Comparison of ENCODE assay signal across 9 cellular contexts in genomic region chr15:79673416-79674123, GRCh38.
DNase-seq lines count a peak whose midpoint lies in the region; ATAC-seq lines count a peak whose summit lies in the region.
"Had no signal": no experiment of that assay in that cellular context is flagged by ENCODE, and none has a peak within 500 bp of the region (broad histone marks: within the 10 kb centered on the region; RNA-seq: fewer than 3 reads in every experiment).

No MANE protein-coding gene starts in this region.

- peak; percentile 92 for ATAC-seq in GM21717 (IDR thresholded peaks at IDR 0.05; ENCODE audit: unreplicated experiment)
- no peak for ATAC-seq in effector memory CD8-positive, alpha-beta T cell (replicated peaks)
- ATAC-seq in left ventricle myocardium superior = no peak

- DNase-seq in G401 (ENCODE audit: low spot score) (peak; percentile 36), MV-4-11 (lab: John Stamatoyannopoulos, UW) (peak; percentile 81), fibroblast of peridontal ligament (ENCODE audit: extremely low read depth) (peak; percentile 64), cerebellar nuclear complex (lab: John Stamatoyannopoulos, UW) (no peak), left ventricle myocardium superior (no peak)
- no peak for DNase-seq in effector memory CD8-positive, alpha-beta T cell
- no peak for DNase-seq in activated CD4-positive, alpha-beta T cell treated with anti-CD3 and anti-CD28 coated beads for 4 hours

- no peak overlapping the region for H3K27ac Mint-ChIP-seq in effector memory CD8-positive, alpha-beta T cell

- no peaks in the 10 kb centered on the region for H3K36me3 Mint-ChIP-seq in effector memory CD8-positive, alpha-beta T cell (ENCODE audit: insufficient read depth)

- no peak overlapping the region for H3K4me3 Mint-ChIP-seq in effector memory CD8-positive, alpha-beta T cell
- H3K4me3 Mint-ChIP-seq: central memory CD8-positive, alpha-beta T cell had no signal

- intact Hi-C loops in left ventricle myocardium superior (cut with micrococcal nuclease) = no loop called here

- H3K9me3 Mint-ChIP-seq in effector memory CD8-positive, alpha-beta T cell = no peaks in the 10 kb centered on the region
- H3K9me3 Mint-ChIP-seq: central memory CD8-positive, alpha-beta T cell had no signal

- in situ Hi-C loops in G401 (cut with HindIII; ENCODE audit: low sequenced_read_pairs) = no loop called here

- H3K27me3 Mint-ChIP-seq in effector memory CD8-positive, alpha-beta T cell = peaks cover 23 to 24% of the 10 kb centered on the region in 2 donors

- no peaks in the 10 kb centered on the region for H3K4me1 Mint-ChIP-seq in effector memory CD8-positive, alpha-beta T cell (ENCODE audit: low read depth in 2 of 2)
- H3K4me1 Mint-ChIP-seq: central memory CD8-positive, alpha-beta T cell had no signal

Comparison
In these comparisons a context has a peak if more than half of its experiments do, and no peak if none do; other contexts are left out.
1. DNase-seq: peak in G401 (single experiment), MV-4-11 (single experiment) and fibroblast of peridontal ligament (single experiment); none in effector memory CD8-positive, alpha-beta T cell (0 of 3), cerebellar nuclear complex (0 of 2), left ventricle myocardium superior (single experiment) and activated CD4-positive, alpha-beta T cell treated with anti-CD3 and anti-CD28 coated beads for 4 hours (0 of 2).